4 cellular contexts compared by ENCODE assay signal in the genomic region with DNA sequence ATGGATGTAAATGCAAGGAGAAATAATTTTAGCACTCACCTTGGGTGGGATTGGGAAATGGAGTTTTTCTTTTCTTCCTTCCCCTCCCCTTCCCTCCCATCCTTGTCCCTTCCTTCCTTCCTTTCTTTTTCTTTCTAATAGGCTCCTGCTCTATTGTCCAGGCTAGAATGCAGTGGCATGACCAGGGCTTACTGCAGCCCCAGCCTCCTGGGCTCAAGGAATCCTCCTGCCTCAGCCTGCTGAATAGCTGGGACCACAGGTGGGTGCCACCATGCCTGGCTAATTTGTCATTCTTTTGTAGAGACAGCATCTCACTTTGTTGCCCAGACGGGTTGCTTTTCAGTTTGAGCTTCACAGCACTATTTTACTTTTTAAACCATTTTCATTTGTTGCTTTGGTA.
A peak's percentile ranks its signal among the peaks of the same experiment; 100 is the strongest.
TF ChIP-seq lines count a peak whose summit lies in the region.

No MANE protein-coding gene starts in this region.

TF ChIP-seq in GM23338, 12 proteins besides CTCF, POLR2A, EP300 and RAD21:
- no peak for TF ChIP-seq EZH2phosphoT487 (IDR thresholded peaks at IDR 0.05; ENCODE audit: unreplicated experiment)

TF ChIP-seq in HEK293, 187 proteins besides CTCF, POLR2A, EP300 and RAD21:
- TF ChIP-seq ZFP3 (tag by site-specific recombination; IDR thresholded peaks at IDR 0.05; ENCODE audit: low read depth) = no peak
- TF ChIP-seq SCRT2 (tag by site-specific recombination; IDR thresholded peaks at IDR 0.05) = 0 out of 2 replicates have a peak, but pooled peaks have one; percentile 19

TF ChIP-seq in H1, 55 proteins besides CTCF, POLR2A, EP300 and RAD21:
- TF ChIP-seq TEAD4 (IDR thresholded peaks at IDR 0.05; ENCODE audit: low read depth, low read length) (0 out of 2 replicates have a peak, but pooled peaks have one; percentile 3), CBX8 (IDR thresholded peaks at IDR 0.05; ENCODE audit: borderline replicate concordance, low read depth, low read length) (no peak)
- TF ChIP-seq, protein P1, sequence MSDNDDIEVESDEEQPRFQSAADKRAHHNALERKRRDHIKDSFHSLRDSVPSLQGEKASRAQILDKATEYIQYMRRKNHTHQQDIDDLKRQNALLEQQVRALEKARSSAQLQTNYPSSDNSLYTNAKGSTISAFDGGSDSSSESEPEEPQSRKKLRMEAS (IDR thresholded peaks at IDR 0.05) = no peak

TF ChIP-seq in HepG2, 621 proteins besides CTCF, POLR2A, EP300 and RAD21:
- TF ChIP-seq DMAP1 (CRISPR knock-in tag; IDR thresholded peaks at IDR 0.05) (no peak), ZNF496 (CRISPR knock-in tag; IDR thresholded peaks at IDR 0.05; ENCODE audit: insufficient replicate concordance) (no peak), SP5 (CRISPR knock-in tag; IDR thresholded peaks at IDR 0.05; ENCODE audit: borderline replicate concordance, low read depth) (no peak), REPIN1 (CRISPR knock-in tag; IDR thresholded peaks at IDR 0.05; ENCODE audit: borderline replicate concordance, low read depth) (no peak)
